ENCODE assay signal across 1 cellular context in the genomic region with DNA sequence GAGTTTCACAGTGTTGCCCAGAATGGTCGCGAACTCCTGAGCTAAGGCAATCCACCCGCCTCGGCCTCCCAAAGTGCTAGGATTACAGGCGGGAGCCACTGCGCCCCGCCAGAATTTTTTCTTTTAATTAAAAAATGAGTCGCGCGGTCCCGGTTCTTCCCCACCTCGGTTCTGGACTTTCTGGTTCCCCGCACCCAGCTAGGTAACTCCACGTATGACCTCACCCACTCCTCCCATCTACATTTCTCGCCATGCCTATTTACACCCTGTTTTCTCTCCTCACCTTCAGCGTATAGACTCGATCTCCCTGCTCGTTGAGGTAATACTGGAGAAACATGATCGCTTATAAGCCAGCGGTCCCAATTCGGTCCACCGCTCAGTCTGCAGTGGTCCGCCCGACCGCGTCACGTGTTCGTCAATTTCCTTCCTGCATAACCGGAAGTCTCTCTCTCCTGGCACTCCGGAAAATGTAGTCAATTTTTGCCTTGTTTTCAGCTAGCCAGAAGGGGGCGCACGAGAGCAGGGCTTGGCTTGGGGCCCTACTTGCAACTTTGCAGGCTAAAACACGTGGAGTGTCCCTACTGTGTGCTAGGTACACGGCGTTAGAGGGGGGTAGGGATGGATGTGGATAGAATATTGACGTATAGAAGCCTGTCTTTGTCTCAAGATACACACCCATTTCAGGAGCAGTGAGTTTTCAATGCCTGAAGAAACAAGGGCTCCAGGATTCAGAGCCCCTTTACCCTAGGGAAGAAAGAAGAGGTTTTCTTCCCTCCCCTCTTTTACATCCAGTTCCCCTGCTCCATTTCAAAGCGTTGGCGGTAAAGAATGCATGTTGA.
A peak's percentile ranks its signal among the peaks of the same experiment; 100 is the strongest.
TF ChIP-seq lines count a peak whose summit lies in the region.

TSS of gene NOP10 (minus strand) at position 400 of the 839 bp plus-strand sequence. CDS start at position 337, 63 bp downstream.
TSS of gene NUTM1 (plus strand) at position 579 of the 839 bp plus-strand sequence. CDS start 382 bp downstream, outside the sequence.

TF ChIP-seq in HepG2, 621 proteins besides CTCF, POLR2A, EP300 and RAD21 (continued from another document and continues in another):
- TF ChIP-seq THAP9 (CRISPR knock-in tag; IDR thresholded peaks at IDR 0.05; ENCODE audit: borderline replicate concordance), result peak; percentile 87; the same call in 1 of the 2 replicates
- 0 out of 2 replicates have a peak, but pooled peaks have one; percentile 37 for TF ChIP-seq RFXANK (CRISPR knock-in tag; IDR thresholded peaks at IDR 0.05)
- peak; percentile 90 for TF ChIP-seq YEATS4 (CRISPR knock-in tag; IDR thresholded peaks at IDR 0.05; ENCODE audit: borderline replicate concordance)
- TF ChIP-seq ELF1 (CRISPR knock-in tag; IDR thresholded peaks at IDR 0.05), result peak; percentile 95
- TF ChIP-seq FLYWCH1 (CRISPR knock-in tag; IDR thresholded peaks at IDR 0.05), result no peak
- TF ChIP-seq MZF1 (CRISPR knock-in tag; IDR thresholded peaks at IDR 0.05; ENCODE audit: borderline replicate concordance), result no peak
- TF ChIP-seq SRF (IDR thresholded peaks at IDR 0.05; ENCODE audit: low read depth, low read length), result no peak
- TF ChIP-seq NR2F1 (CRISPR knock-in tag; IDR thresholded peaks at IDR 0.05), result no peak
- no peak for TF ChIP-seq ZNF263 (CRISPR knock-in tag; IDR thresholded peaks at IDR 0.05)
- TF ChIP-seq SIX1 (CRISPR knock-in tag; IDR thresholded peaks at IDR 0.05; ENCODE audit: borderline replicate concordance), result peak; percentile 66; the same call in 1 of the 2 replicates
- TF ChIP-seq CHCHD3 (CRISPR knock-in tag; IDR thresholded peaks at IDR 0.05), result no peak
- TF ChIP-seq, protein P1, sequence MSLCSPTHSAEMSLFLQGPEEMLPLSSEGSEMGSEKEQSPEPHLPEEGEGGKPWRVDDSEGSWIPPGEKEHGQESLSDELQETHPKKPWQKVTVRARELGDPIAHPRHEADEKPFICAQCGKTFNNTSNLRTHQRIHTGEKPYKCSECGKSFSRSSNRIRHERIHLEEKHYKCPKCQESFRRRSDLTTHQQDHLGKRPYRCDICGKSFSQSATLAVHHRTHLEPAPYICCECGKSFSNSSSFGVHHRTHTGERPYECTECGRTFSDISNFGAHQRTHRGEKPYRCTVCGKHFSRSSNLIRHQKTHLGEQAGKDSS (CRISPR knock-in tag; IDR thresholded peaks at IDR 0.05; ENCODE audit: borderline replicate concordance, low read depth), result 0 out of 2 replicates have a peak, but pooled peaks have one; percentile 77
- TF ChIP-seq MAF1 (CRISPR knock-in tag; IDR thresholded peaks at IDR 0.05; ENCODE audit: borderline replicate concordance), result no peak
- no peak for TF ChIP-seq HNRNPUL1 (IDR thresholded peaks at IDR 0.05; ENCODE audit: low read depth, low read length)
- 0 out of 2 replicates have a peak, but pooled peaks have one; percentile 42 for TF ChIP-seq MEIS1 (CRISPR knock-in tag; IDR thresholded peaks at IDR 0.05; ENCODE audit: borderline replicate concordance)
- TF ChIP-seq, protein P2, sequence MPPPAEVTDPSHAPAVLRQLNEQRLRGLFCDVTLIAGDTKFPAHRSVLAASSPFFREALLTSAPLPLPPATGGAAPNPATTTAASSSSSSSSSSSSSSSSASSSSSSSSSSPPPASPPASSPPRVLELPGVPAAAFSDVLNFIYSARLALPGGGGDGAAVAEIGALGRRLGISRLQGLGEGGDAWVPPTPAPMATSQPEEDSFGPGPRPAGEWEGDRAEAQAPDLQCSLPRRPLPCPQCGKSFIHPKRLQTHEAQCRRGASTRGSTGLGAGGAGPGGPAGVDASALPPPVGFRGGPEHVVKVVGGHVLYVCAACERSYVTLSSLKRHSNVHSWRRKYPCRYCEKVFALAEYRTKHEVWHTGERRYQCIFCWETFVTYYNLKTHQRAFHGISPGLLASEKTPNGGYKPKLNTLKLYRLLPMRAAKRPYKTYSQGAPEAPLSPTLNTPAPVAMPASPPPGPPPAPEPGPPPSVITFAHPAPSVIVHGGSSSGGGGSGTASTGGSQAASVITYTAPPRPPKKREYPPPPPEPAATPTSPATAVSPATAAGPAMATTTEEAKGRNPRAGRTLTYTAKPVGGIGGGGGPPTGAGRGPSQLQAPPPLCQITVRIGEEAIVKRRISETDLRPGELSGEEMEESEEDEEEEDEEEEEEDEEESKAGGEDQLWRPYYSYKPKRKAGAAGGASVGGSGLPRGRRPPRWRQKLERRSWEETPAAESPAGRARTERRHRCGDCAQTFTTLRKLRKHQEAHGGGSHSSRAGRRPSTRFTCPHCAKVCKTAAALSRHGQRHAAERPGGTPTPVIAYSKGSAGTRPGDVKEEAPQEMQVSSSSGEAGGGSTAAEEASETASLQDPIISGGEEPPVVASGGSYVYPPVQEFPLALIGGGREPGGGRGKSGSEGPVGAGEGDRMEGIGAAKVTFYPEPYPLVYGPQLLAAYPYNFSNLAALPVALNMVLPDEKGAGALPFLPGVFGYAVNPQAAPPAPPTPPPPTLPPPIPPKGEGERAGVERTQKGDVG (CRISPR knock-in tag; IDR thresholded peaks at IDR 0.05; ENCODE audit: borderline replicate concordance), result 0 out of 2 replicates have a peak, but pooled peaks have one; percentile 39
- 0 out of 2 replicates have a peak, but pooled peaks have one; percentile 23 for TF ChIP-seq IRF9 (CRISPR knock-in tag; IDR thresholded peaks at IDR 0.05; ENCODE audit: borderline replicate concordance)
- TF ChIP-seq ETV5 (CRISPR knock-in tag; IDR thresholded peaks at IDR 0.05; ENCODE audit: borderline replicate concordance), result peak; percentile 93
- no peak for TF ChIP-seq MBD4 (IDR thresholded peaks at IDR 0.05; ENCODE audit: borderline replicate concordance, low read length)
- peak; percentile 81 for TF ChIP-seq ZNF687 (CRISPR knock-in tag; IDR thresholded peaks at IDR 0.05)
- no peak for TF ChIP-seq PRMT3 (CRISPR knock-in tag; IDR thresholded peaks at IDR 0.05; ENCODE audit: borderline replicate concordance, low read depth)
- no peak for TF ChIP-seq SMARCE1 (IDR thresholded peaks at IDR 0.05; ENCODE audit: borderline replicate concordance)
- TF ChIP-seq, protein P3, sequence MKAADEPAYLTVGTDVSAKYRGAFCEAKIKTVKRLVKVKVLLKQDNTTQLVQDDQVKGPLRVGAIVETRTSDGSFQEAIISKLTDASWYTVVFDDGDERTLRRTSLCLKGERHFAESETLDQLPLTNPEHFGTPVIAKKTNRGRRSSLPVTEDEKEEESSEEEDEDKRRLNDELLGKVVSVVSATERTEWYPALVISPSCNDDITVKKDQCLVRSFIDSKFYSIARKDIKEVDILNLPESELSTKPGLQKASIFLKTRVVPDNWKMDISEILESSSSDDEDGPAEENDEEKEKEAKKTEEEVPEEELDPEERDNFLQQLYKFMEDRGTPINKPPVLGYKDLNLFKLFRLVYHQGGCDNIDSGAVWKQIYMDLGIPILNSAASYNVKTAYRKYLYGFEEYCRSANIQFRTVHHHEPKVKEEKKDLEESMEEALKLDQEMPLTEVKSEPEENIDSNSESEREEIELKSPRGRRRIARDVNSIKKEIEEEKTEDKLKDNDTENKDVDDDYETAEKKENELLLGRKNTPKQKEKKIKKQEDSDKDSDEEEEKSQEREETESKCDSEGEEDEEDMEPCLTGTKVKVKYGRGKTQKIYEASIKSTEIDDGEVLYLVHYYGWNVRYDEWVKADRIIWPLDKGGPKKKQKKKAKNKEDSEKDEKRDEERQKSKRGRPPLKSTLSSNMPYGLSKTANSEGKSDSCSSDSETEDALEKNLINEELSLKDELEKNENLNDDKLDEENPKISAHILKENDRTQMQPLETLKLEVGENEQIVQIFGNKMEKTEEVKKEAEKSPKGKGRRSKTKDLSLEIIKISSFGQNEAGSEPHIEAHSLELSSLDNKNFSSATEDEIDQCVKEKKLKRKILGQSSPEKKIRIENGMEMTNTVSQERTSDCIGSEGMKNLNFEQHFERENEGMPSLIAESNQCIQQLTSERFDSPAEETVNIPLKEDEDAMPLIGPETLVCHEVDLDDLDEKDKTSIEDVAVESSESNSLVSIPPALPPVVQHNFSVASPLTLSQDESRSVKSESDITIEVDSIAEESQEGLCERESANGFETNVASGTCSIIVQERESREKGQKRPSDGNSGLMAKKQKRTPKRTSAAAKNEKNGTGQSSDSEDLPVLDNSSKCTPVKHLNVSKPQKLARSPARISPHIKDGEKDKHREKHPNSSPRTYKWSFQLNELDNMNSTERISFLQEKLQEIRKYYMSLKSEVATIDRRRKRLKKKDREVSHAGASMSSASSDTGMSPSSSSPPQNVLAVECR (CRISPR knock-in tag; IDR thresholded peaks at IDR 0.05; ENCODE audit: borderline replicate concordance), result peak; percentile 83
- no peak for TF ChIP-seq ZNF124 (CRISPR knock-in tag; IDR thresholded peaks at IDR 0.05)
- peak; percentile 89 for TF ChIP-seq TGIF2 (CRISPR knock-in tag; IDR thresholded peaks at IDR 0.05)
- TF ChIP-seq SSRP1 (CRISPR knock-in tag; IDR thresholded peaks at IDR 0.05), result no peak
- TF ChIP-seq YY1 (IDR thresholded peaks at IDR 0.05; ENCODE audit: insufficient read depth, insufficient replicate concordance, low read depth, low read length), result peak; percentile 62
- no peak for TF ChIP-seq MATR3 (CRISPR knock-in tag; IDR thresholded peaks at IDR 0.05)
- TF ChIP-seq MYC (CRISPR knock-in tag; IDR thresholded peaks at IDR 0.05; ENCODE audit: borderline replicate concordance), result peak; percentile 96
- TF ChIP-seq ISX (CRISPR knock-in tag; conservative IDR thresholded peaks at IDR 0.05), result no peak; the same call in 1 of the 2 replicates
- TF ChIP-seq FOXK2 (IDR thresholded peaks at IDR 0.05), result no peak; the same call in none of the 2 replicates
- 0 out of 2 replicates have a peak, but pooled peaks have one; percentile 37 for TF ChIP-seq ZNF564 (CRISPR knock-in tag; IDR thresholded peaks at IDR 0.05)
- TF ChIP-seq ZNF780A (CRISPR knock-in tag; IDR thresholded peaks at IDR 0.05), result no peak
- no peak for TF ChIP-seq ZNF773 (CRISPR knock-in tag; IDR thresholded peaks at IDR 0.05; ENCODE audit: borderline replicate concordance)
- no peak for TF ChIP-seq SKI (IDR thresholded peaks at IDR 0.05; ENCODE audit: partially characterized antibody)
- peak; percentile 92 for TF ChIP-seq ZNF230 (CRISPR knock-in tag; IDR thresholded peaks at IDR 0.05)
- TF ChIP-seq NR3C1 (CRISPR knock-in tag; IDR thresholded peaks at IDR 0.05), result no peak
- TF ChIP-seq JUN (CRISPR knock-in tag; IDR thresholded peaks at IDR 0.05), result no peak
- peak; percentile 45; the same call in 1 of the 2 replicates for TF ChIP-seq HCFC1 (IDR thresholded peaks at IDR 0.05; ENCODE audit: low read depth, low read length)
